Comparison of ENCODE assay signal across 1 cellular context in the genomic region with DNA sequence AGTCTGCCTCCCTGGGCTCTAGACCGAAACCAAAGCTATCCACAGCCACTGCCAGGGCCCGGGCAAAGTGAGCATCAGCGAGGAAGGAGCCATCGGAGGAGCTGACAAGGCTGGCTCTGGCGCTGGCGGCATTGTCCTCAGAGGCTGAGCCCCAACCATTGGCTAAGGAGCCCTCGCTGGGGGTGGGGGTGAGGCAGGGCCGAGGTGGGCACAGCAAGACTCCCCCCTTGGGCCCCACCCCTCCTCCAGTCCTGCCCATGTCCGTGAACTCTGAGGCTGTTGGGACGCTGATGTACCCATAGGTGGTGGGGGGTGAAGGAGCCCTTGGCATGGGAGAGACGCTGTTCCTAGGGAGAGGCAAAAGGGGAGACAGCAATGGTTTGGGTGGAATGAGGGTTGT.
TF ChIP-seq lines count a peak whose summit lies in the region.

No MANE protein-coding gene starts in this region.

TF ChIP-seq in H1, 55 proteins besides CTCF, POLR2A, EP300 and RAD21:
- TF ChIP-seq GABPA (IDR thresholded peaks at IDR 0.05; ENCODE audit: borderline replicate concordance, insufficient read depth, low read length) (no peak), POU5F1 (IDR thresholded peaks at IDR 0.05; ENCODE audit: low read depth, low read length) (no peak), YY1 (IDR thresholded peaks at IDR 0.05; ENCODE audit: low read depth, low read length) (no peak), FOSL1 (IDR thresholded peaks at IDR 0.05; ENCODE audit: insufficient read depth, low read depth, low read length) (no peak), HDAC2 (IDR thresholded peaks at IDR 0.05; ENCODE audit: borderline replicate concordance in 1 of 2, low read depth in 2 of 2, low read length in 2 of 2) (no peak)
